In the genomic region with DNA sequence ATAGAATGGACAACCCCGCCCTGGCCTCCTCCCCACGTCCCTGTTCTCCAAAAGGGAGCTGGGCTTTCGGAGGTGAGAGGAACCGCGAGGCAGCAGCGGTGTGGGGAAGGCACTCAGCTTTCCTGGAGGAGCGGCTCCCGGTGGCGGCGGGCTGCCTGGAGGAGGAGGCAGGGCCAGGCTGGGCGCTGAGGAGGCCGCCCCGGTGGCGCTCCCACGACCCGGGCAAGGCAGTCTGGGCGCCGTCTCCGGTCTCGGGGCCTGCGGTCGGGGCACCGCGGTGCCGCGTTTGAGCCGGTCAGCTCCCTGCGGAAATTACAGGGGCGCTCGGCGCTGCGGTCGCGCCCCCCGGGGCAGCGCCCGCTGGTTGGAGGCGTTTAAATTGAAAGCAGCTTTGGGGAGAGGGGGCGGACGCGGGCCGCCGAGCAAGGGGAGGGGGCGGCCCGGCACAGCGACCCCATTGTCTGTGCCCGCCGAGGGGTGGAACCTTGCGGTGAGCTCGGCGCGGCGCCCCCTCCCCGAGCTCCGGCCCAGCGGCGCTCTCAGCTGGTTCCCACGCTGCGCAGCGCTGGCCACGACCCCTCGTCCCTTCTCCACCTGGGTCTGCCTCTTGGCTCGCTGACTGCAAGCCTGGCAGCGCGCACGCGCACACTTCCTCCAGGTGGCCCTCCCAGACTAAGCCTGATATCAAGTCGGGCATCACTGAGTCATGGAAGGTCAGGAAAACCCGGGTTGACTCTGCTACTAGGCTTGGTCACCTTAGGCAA, we compare ENCODE assay signal across 10 cellular contexts. TPM values are rescaled to one million over a fixed set of nuclear protein-coding genes. Genes with fewer than 3 reads are reported as not detected.
DNase-seq lines count a peak whose midpoint lies in the region; TF ChIP-seq lines count a peak whose summit lies in the region.
"Had no signal": no experiment of that assay in that cellular context is flagged by ENCODE, and none has a peak within 500 bp of the region (broad histone marks: within the 10 kb centered on the region; RNA-seq: fewer than 3 reads in every experiment).

No MANE protein-coding gene starts in this region.

- TF ChIP-seq RAD21 in neural cell (conservative IDR thresholded peaks at IDR 0.05), result no peak

- DNase-seq in A172 (ENCODE audit: low spot score) (peak; percentile 91), M059J (ENCODE audit: low read depth) (peak; percentile 72), ecto neural progenitor cell (ENCODE audit: low spot score) (peak; percentile 80), A673 (ENCODE audit: low spot score) (no peak), GF-D8 (lab: John Stamatoyannopoulos, UW) (no peak), DMS79 treated with DMSO at 0.1 percent for 48 hours (lab: John Stamatoyannopoulos, UW) (no peak), DMS 273 (lab: John Stamatoyannopoulos, UW; ENCODE audit: unreplicated experiment) (no peak)
- DNase-seq: MG63 had no signal

- H3F3A ChIP-seq in neural cell (ENCODE audit: insufficient read depth, low read length, poor library complexity, severe bottlenecking), result no peaks in the 10 kb centered on the region

- H3K27me3 ChIP-seq in neural cell (ENCODE audit: insufficient read depth, low read depth, low read length) (peaks cover 34% of the 10 kb centered on the region), A673 (replicated peaks; ENCODE audit: insufficient read depth, low read depth, low read length, poor library complexity) (peaks cover 42% of the 10 kb centered on the region)
- H3K27me3 ChIP-seq: MG63 had no signal

- H3K4me1 ChIP-seq in A673 (ENCODE audit: insufficient read depth, low read length, poor library complexity, severe bottlenecking), result no peaks in the 10 kb centered on the region

- no peaks in the 10 kb centered on the region for H3K79me2 ChIP-seq in neural cell (replicated peaks; ENCODE audit: insufficient read depth, low read length)

- H3K4me3 ChIP-seq in neural cell (ENCODE audit: low read length), result peak overlapping the region; percentile 56
- no peak overlapping the region for H3K4me3 ChIP-seq in A673 (ENCODE audit: low read depth, low read length, poor library complexity, severe bottlenecking)
- H3K4me3 ChIP-seq: MG63 had no signal

- H3K4me2 ChIP-seq in neural cell (ENCODE audit: low read length), result no peak overlapping the region

- no peak overlapping the region for H2AFZ ChIP-seq in neural cell (ENCODE audit: low read depth, low read length)

- no peaks in the 10 kb centered on the region for H3K9me2 ChIP-seq in neural cell (ENCODE audit: insufficient read depth, low read length)

- TF ChIP-seq EP300 in neural cell (conservative IDR thresholded peaks at IDR 0.05; ENCODE audit: poor library complexity, severe bottlenecking), result no peak

- intact Hi-C loops in A673 (cut with micrococcal nuclease; ENCODE audit: unreplicated experiment), result no loop called here

- H3K9me3 ChIP-seq in neural cell (ENCODE audit: low read length) (no peaks in the 10 kb centered on the region), A673 (ENCODE audit: low read depth, low read length, poor library complexity, severe bottlenecking) (no peaks in the 10 kb centered on the region)
- H3K9me3 ChIP-seq: gastroesophageal sphincter, MG63 had no signal

- POLR2A ChIA-PET in A673 (lab: Charles Lee; ENCODE audit: low non-redundant PET), result no interaction called here

- CTCF ChIA-PET in A673 (lab: Charles Lee), result interaction anchor here (0.5 to 1.0 kb wide), 3 partner anchors 38 to 357 kb away, joined by 3 to 5 read pairs (median 4); a partner anchor contains a TSS

- H3K36me3 ChIP-seq in neural cell (ENCODE audit: insufficient read depth, low read length), result no peaks in the 10 kb centered on the region
- H3K36me3 ChIP-seq in A673 (ENCODE audit: insufficient read depth, low read length, poor library complexity, severe bottlenecking), result no peaks in the 10 kb centered on the region
- H3K36me3 ChIP-seq: gastroesophageal sphincter, MG63 had no signal

- H3K27ac ChIP-seq in neural cell (ENCODE audit: low read length) (no peak overlapping the region), A673 (ENCODE audit: low read depth, low read length, poor library complexity, severe bottlenecking) (no peak overlapping the region)
- H3K27ac ChIP-seq: gastroesophageal sphincter had no signal

- no peak overlapping the region for H3K9ac ChIP-seq in neural cell (ENCODE audit: low read length)

- H4K20me1 ChIP-seq in neural cell (ENCODE audit: insufficient read depth), result no peaks in the 10 kb centered on the region

- TF ChIP-seq CTCF in neural cell (IDR thresholded peaks at IDR 0.05; ENCODE audit: poor library complexity, severe bottlenecking) (no peak), A673 (conservative IDR thresholded peaks at IDR 0.05; ENCODE audit: low read depth, low read length) (no peak)

- BruUV-seq in A673 (replicated peaks; lab: Mats Ljungman, UMichigan), result no TSS peak

TF ChIP-seq in neural cell, 6 proteins besides CTCF, POLR2A, EP300 and RAD21:
- TF ChIP-seq EZH2 (IDR thresholded peaks at IDR 0.05; ENCODE audit: borderline replicate concordance, insufficient read depth, low read length, poor library complexity, severe bottlenecking) (peak; percentile 39), SMC3 (conservative IDR thresholded peaks at IDR 0.05; ENCODE audit: poor library complexity) (no peak)

RNA-seq across cellular contexts. Expression of a gene that starts 58.7 kb away (rescaled TPM):
- 1.7 and 2.5 TPM in 2 replicates for total RNA-seq in A172 (2014; rRNA removed; shearing (Covaris generic))
- total RNA-seq in M059J (2014; rRNA removed; shearing (Covaris generic)), result 5.5 and 7.4 TPM in 2 replicates
- not detected in 2 replicates for polyA plus RNA-seq in neural cell
- polyA minus RNA-seq in neural cell, result not detected in 2 replicates
- 0.82 and 1.0 TPM in 2 replicates for total RNA-seq in A673 (2021)

Comparison
In these comparisons a context has a peak if more than half of its experiments do, and no peak if none do; other contexts are left out.
1. DNase-seq: peak in A172 (single experiment), M059J (single experiment) and ecto neural progenitor cell (single experiment); none in A673 (single experiment), GF-D8 (single experiment), DMS79 treated with DMSO at 0.1 percent for 48 hours (single experiment) and DMS 273 (single experiment).